18 cellular contexts compared by ENCODE assay signal in genomic region chr2:195687320-195688086, GRCh38. TPM values are rescaled to one million over a fixed set of nuclear protein-coding genes. Genes with fewer than 3 reads are reported as not detected.
DNase-seq lines count a peak whose midpoint lies in the region; ATAC-seq and TF ChIP-seq lines count a peak whose summit lies in the region.
"Had no signal": no experiment of that assay in that cellular context is flagged by ENCODE, and none has a peak within 500 bp of the region (broad histone marks: within the 10 kb centered on the region; RNA-seq: fewer than 3 reads in every experiment).

No MANE protein-coding gene starts in this region.

- TF ChIP-seq CTCF in ascending aorta (IDR thresholded peaks at IDR 0.05), result no peak
- no peak for TF ChIP-seq CTCF in hepatocyte (IDR thresholded peaks at IDR 0.05; ENCODE audit: poor library complexity)
- TF ChIP-seq CTCF in testis (IDR thresholded peaks at IDR 0.05), result no peak

- H3K56ac ChIP-seq in mesendoderm (ENCODE audit: low read length), result no peak overlapping the region

- no peaks in the 10 kb centered on the region for H3K27me3 Mint-ChIP-seq in T-helper 17 cell
- H3K27me3 Mint-ChIP-seq: B cell; CD4-positive, CD25-positive, alpha-beta regulatory T cell; T-cell had no signal

- H3K36me3 ChIP-seq in mesendoderm (ENCODE audit: control insufficient read depth, insufficient read depth, low read length), result no peaks in the 10 kb centered on the region
- peaks cover 0 to 3% of the 10 kb centered on the region in 2 donors for H3K36me3 ChIP-seq in ascending aorta
- no peaks in the 10 kb centered on the region for H3K36me3 ChIP-seq in hepatocyte (replicated peaks; ENCODE audit: insufficient read depth, low read depth)
- H3K36me3 ChIP-seq in testis (ENCODE audit: low read depth, missing control alignments), result no peaks in the 10 kb centered on the region

- H3K9ac ChIP-seq in mesendoderm (ENCODE audit: low read length), result no peak overlapping the region

- H3K23ac ChIP-seq in mesendoderm (ENCODE audit: low read length), result no peak overlapping the region

- H3K79me2 ChIP-seq in mesendoderm (ENCODE audit: control insufficient read depth, insufficient read depth, low read length), result no peaks in the 10 kb centered on the region
- H3K79me2 ChIP-seq in hepatocyte, result peaks cover 20% of the 10 kb centered on the region

- no peak overlapping the region for H2AK5ac ChIP-seq in mesendoderm (ENCODE audit: low read length)

- H3K4me1 Mint-ChIP-seq in T-helper 17 cell, result peaks cover 14% of the 10 kb centered on the region

- no peak for TF ChIP-seq POLR2A in testis (IDR thresholded peaks at IDR 0.05)

- H3K27ac Mint-ChIP-seq in T-helper 17 cell, result peak overlapping the region; percentile 45
- H3K27ac Mint-ChIP-seq: B cell had no signal

- H3K79me1 ChIP-seq in mesendoderm (ENCODE audit: low read length), result no peaks in the 10 kb centered on the region

- H4K8ac ChIP-seq in mesendoderm (ENCODE audit: low read depth, low read length), result peak overlapping the region; percentile 13

- intact Hi-C loops in ascending aorta (cut with DNase I) (no loop called here), testis (cut with DNase I; ENCODE audit: low total_unique reads) (no loop called here)

- no peak overlapping the region for H2BK120ac ChIP-seq in mesendoderm (ENCODE audit: low read depth, low read length)

- H3K4me2 ChIP-seq in mesendoderm (ENCODE audit: low read length), result no peak overlapping the region
- no peak overlapping the region for H3K4me2 ChIP-seq in hepatocyte

- no peaks in the 10 kb centered on the region for H3K4me1 ChIP-seq in mesendoderm (ENCODE audit: control insufficient read depth, low read depth, low read length)
- H3K4me1 ChIP-seq in ascending aorta, result no peaks in the 10 kb centered on the region
- no peaks in the 10 kb centered on the region for H3K4me1 ChIP-seq in hepatocyte (ENCODE audit: insufficient read depth)
- H3K4me1 ChIP-seq in testis, result no peaks in the 10 kb centered on the region
- H3K4me1 ChIP-seq: Caco-2 had no signal

- H3K4me3 Mint-ChIP-seq in T-helper 17 cell, result no peak overlapping the region
- H3K4me3 Mint-ChIP-seq: B cell, T-cell had no signal

- H3K4ac ChIP-seq in mesendoderm (ENCODE audit: low read depth, low read length), result no peak overlapping the region

- no peak overlapping the region for H3K27ac ChIP-seq in mesendoderm (ENCODE audit: low read depth, low read length)
- H3K27ac ChIP-seq in ascending aorta, result no peak overlapping the region
- no peak overlapping the region for H3K27ac ChIP-seq in hepatocyte
- no peak overlapping the region for H3K27ac ChIP-seq in testis

- peak; percentile 66 for ATAC-seq in GM18520 (IDR thresholded peaks at IDR 0.05; ENCODE audit: unreplicated experiment)
- peak; percentile 54 for ATAC-seq in GM19463 (IDR thresholded peaks at IDR 0.05; ENCODE audit: unreplicated experiment)
- no peak for ATAC-seq in T-helper 17 cell
- ATAC-seq: T-cell had no signal

- DNase-seq in T-helper 17 cell (no peak), mesendoderm (no peak), ascending aorta (ENCODE audit: low spot score in 2 of 2) (no peak), hepatocyte (ENCODE audit: low spot score) (no peak), testis (no peak)
- no peak for DNase-seq in NK-92 treated with Interleukin-12 subunit alpha and Interleukin-12 subunit beta, amount 100 ng/mL, for 24 hours (lab: John Stamatoyannopoulos, UW)
- DNase-seq: Caco-2; CD4-positive, CD25-positive, alpha-beta regulatory T cell; DMS153; Karpas-422; NCI-H2029; NCI-H2171; NCI-H446; NCI-H748 treated with DMSO at 0.1 percent for 48 hours; T-cell had no signal

- no peak overlapping the region for H2BK15ac ChIP-seq in mesendoderm (replicated peaks; ENCODE audit: low read depth)

- H3K27me3 ChIP-seq in mesendoderm (ENCODE audit: insufficient read depth, low read length, poor library complexity) (no peaks in the 10 kb centered on the region), ascending aorta (no peaks in the 10 kb centered on the region), hepatocyte (no peaks in the 10 kb centered on the region), testis (no peaks in the 10 kb centered on the region)

- H3K9me3 ChIP-seq in T-helper 17 cell (ENCODE audit: control insufficient read depth, low read length, poor library complexity, severe bottlenecking), result peaks cover 3% of the 10 kb centered on the region
- H3K9me3 ChIP-seq in ascending aorta, result peaks cover 0 to 10% of the 10 kb centered on the region in 2 donors
- no peaks in the 10 kb centered on the region for H3K9me3 ChIP-seq in hepatocyte (ENCODE audit: low read depth)
- no peaks in the 10 kb centered on the region for H3K9me3 ChIP-seq in testis
- H3K9me3 ChIP-seq: Caco-2 had no signal

- no peak overlapping the region for H2AFZ ChIP-seq in hepatocyte

- H3K36me3 Mint-ChIP-seq in T-helper 17 cell (ENCODE audit: low read depth), result peaks cover 8% of the 10 kb centered on the region

- WGBS in mesendoderm (ENCODE audit: extremely low coverage, insufficient coverage, low lambda C conversion rate), result no CpG with 5 or more reads among the region's 2 CpGs
- WGBS in hepatocyte (ENCODE audit: low lambda C conversion rate, missing lambda C conversion rate), result 78% methylated on average over 2 of the region's 2 CpGs
- WGBS in testis, 2 donors, result 45 to 48% methylated on average over 2 of the region's 2 CpGs

- H2BK5ac ChIP-seq in mesendoderm (ENCODE audit: low read length), result no peak overlapping the region

- H4K20me1 ChIP-seq in hepatocyte (ENCODE audit: insufficient read depth, poor library complexity, severe bottlenecking), result no peaks in the 10 kb centered on the region

- no peaks in the 10 kb centered on the region for H3K9me2 ChIP-seq in hepatocyte (replicated peaks; ENCODE audit: insufficient read depth)

- no peak overlapping the region for H3K18ac ChIP-seq in mesendoderm (ENCODE audit: low read length)

- H3K4me3 ChIP-seq in mesendoderm (ENCODE audit: low read length) (no peak overlapping the region), ascending aorta (no peak overlapping the region), hepatocyte (no peak overlapping the region), testis (no peak overlapping the region)

- no peak overlapping the region for H4K5ac ChIP-seq in mesendoderm (ENCODE audit: low read length)

RNA-seq across cellular contexts. Expression of gene SLC39A10, which starts 30.5 kb away (rescaled TPM):
- total RNA-seq in T-helper 17 cell (10 to 100 TPM; 42.8 to 48.4 TPM), ascending aorta (9.9 TPM), hepatocyte (69.4 and 80.2 TPM in 2 replicates), testis (10 to 100 TPM; 34.7 to 43.4 TPM)
- 39.6 TPM for polyA plus RNA-seq in mesendoderm (2013, experiment 1 of 2)
- polyA plus RNA-seq in mesendoderm (2013, experiment 2 of 2), result 38.8 TPM
- polyA plus RNA-seq in hepatocyte (32.1 and 33.5 TPM in 2 replicates), testis (ENCODE audit: insufficient read depth, low read depth, low replicate concordance) (23.3 TPM)
